ENCODE assay signal across 8 cellular contexts in the genomic region with DNA sequence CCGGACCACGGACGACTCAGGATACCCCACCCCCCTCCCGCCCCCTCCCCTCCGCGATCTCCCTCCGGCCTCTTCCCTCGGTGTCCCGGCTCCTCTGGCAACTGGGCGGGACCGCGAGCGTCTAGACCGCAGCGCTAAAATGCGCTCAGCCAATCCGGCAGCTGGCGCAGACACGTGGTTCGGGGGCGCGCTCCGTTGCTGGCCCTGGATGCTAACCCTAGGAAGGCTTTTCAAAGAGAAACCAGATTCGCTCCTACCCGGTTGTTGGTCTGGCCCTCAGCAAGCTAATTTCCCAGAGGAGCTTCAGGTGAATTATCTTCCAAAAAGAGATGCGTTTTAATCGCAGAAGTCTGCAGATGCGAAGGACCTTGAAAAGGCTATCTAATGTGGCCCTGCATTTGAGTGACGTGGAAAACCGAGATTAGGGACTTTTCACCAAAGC. TPM values are rescaled to one million over a fixed set of nuclear protein-coding genes. Genes with fewer than 3 reads are reported as not detected.
DNase-seq lines count a peak whose midpoint lies in the region; ATAC-seq, FAIRE-seq and TF ChIP-seq lines count a peak whose summit lies in the region.

A gene with protein sequence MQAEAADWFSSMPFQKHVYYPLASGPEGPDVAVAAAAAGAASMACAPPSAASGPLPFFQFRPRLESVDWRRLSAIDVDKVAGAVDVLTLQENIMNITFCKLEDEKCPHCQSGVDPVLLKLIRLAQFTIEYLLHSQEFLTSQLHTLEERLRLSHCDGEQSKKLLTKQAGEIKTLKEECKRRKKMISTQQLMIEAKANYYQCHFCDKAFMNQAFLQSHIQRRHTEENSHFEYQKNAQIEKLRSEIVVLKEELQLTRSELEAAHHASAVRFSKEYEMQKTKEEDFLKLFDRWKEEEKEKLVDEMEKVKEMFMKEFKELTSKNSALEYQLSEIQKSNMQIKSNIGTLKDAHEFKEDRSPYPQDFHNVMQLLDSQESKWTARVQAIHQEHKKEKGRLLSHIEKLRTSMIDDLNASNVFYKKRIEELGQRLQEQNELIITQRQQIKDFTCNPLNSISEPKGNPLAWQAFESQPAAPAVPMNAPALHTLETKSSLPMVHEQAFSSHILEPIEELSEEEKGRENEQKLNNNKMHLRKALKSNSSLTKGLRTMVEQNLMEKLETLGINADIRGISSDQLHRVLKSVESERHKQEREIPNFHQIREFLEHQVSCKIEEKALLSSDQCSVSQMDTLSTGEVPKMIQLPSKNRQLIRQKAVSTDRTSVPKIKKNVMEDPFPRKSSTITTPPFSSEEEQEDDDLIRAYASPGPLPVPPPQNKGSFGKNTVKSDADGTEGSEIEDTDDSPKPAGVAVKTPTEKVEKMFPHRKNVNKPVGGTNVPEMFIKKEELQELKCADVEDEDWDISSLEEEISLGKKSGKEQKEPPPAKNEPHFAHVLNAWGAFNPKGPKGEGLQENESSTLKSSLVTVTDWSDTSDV (minus strand): TSS at position 96 of the 442 bp plus-strand sequence. CDS start 2,677 bp downstream, outside the sequence.

- intact Hi-C loops in pancreas (cut with DNase I) = no loop called here

- no peaks in the 10 kb centered on the region for H3K36me3 Mint-ChIP-seq in activated naive CD4-positive, alpha-beta T cell treated with anti-CD3 and anti-CD28 coated beads, Interleukin-2, amount 10 ng/mL, durations not matched to agents 7 days and 5 days

- H3K27me3 ChIP-seq in right atrium auricular region (no peaks in the 10 kb centered on the region), pancreas (no peaks in the 10 kb centered on the region)

- H3K4me1 Mint-ChIP-seq in activated naive CD4-positive, alpha-beta T cell treated with anti-CD3 and anti-CD28 coated beads, Interleukin-2, amount 10 ng/mL, durations not matched to agents 7 days and 5 days = peaks cover 12% of the 10 kb centered on the region

- H3K27me3 Mint-ChIP-seq in activated naive CD4-positive, alpha-beta T cell treated with anti-CD3 and anti-CD28 coated beads, Interleukin-2, amount 10 ng/mL, durations not matched to agents 7 days and 5 days = peaks cover 66% of the 10 kb centered on the region

- H3K36me3 ChIP-seq in right atrium auricular region (no peaks in the 10 kb centered on the region), pancreas (peaks cover 0 to under 1% (median 0%) of the 10 kb centered on the region in 3 donors)

- TF ChIP-seq CTCF in right atrium auricular region (IDR thresholded peaks at IDR 0.05) (no peak), pancreas (IDR thresholded peaks at IDR 0.05) (no peak)

- peaks cover 0 to 29% of the 10 kb centered on the region in 2 donors for H3K4me1 ChIP-seq in right atrium auricular region
- H3K4me1 ChIP-seq in pancreas = no peaks in the 10 kb centered on the region

- H3K4me3 Mint-ChIP-seq in activated naive CD4-positive, alpha-beta T cell treated with anti-CD3 and anti-CD28 coated beads, Interleukin-2, amount 10 ng/mL, durations not matched to agents 7 days and 5 days = peak within 1 kb of the TSS; percentile 66

- DNase-seq in activated naive CD4-positive, alpha-beta T cell treated with anti-CD3 and anti-CD28 coated beads, Interleukin-2, amount 10 ng/mL, durations not matched to agents 7 days and 5 days = peak; percentile 57
- DNase-seq in activated naive CD4-positive, alpha-beta T cell (lab: John Stamatoyannopoulos, UW) = no peak
- DNase-seq in NCI-H526 (lab: John Stamatoyannopoulos, UW) (peak; percentile 87 to 99), anterior cingulate cortex (lab: John Stamatoyannopoulos, UW) (peak in 56 of 58 donors; percentile 25 to 89 (median 72)), right atrium auricular region (ENCODE audit: low spot score) (peak; percentile 84), pancreas (peak; percentile 66 to 88 (median 78))

- H3K9me3 ChIP-seq in right atrium auricular region (no peaks in the 10 kb centered on the region), pancreas (no peaks in the 10 kb centered on the region)

- peak within 1 kb of the TSS; percentile 46 to 74 for H3K27ac ChIP-seq in right atrium auricular region
- peak within 1 kb of the TSS; percentile 26 to 78 (median 62) for H3K27ac ChIP-seq in pancreas

- H3K4me3 ChIP-seq in right atrium auricular region (peak within 1 kb of the TSS; percentile 49 to 60), pancreas (peak within 1 kb of the TSS; percentile 36 to 64 (median 55))

- FAIRE-seq in pancreas (lab: Jason Lieb, UNC) = no peak

- H3K9me3 Mint-ChIP-seq in activated naive CD4-positive, alpha-beta T cell treated with anti-CD3 and anti-CD28 coated beads, Interleukin-2, amount 10 ng/mL, durations not matched to agents 7 days and 5 days = no peaks in the 10 kb centered on the region

- CTCF ChIA-PET in activated naive CD4-positive, alpha-beta T cell treated with anti-CD3 and anti-CD28 coated beads, Interleukin-2, amount 10 ng/mL, durations not matched to agents 7 days and 5 days (lab: Charles Lee) = no interaction called here

- no peak within 1 kb of the TSS for H3K27ac Mint-ChIP-seq in activated naive CD4-positive, alpha-beta T cell treated with anti-CD3 and anti-CD28 coated beads, Interleukin-2, amount 10 ng/mL, durations not matched to agents 7 days and 5 days

- 1 to 5% methylated on average over 18 to 29 of the region's 30 CpGs for WGBS in pancreas, 2 donors

- ATAC-seq in HG02798 (IDR thresholded peaks at IDR 0.05; ENCODE audit: poor library complexity, unreplicated experiment) = peak; percentile 83
- ATAC-seq in pancreas = peak; percentile 78 to 89 (median 86)
- ATAC-seq in GM21825 (IDR thresholded peaks at IDR 0.05; ENCODE audit: unreplicated experiment) = no peak

RNA-seq across cellular contexts. Expression of the gene that starts here (rescaled TPM):
- total RNA-seq in right atrium auricular region (1 to 10 TPM; 3.9 to 4.9 TPM), pancreas (10 to 100 TPM; 14.5 to 23.5 (median 20.6) TPM)
- 10 to 100 TPM; 16.7 to 36.5 TPM for polyA plus RNA-seq in pancreas

Comparison
In these comparisons a context has a peak if more than half of its experiments do, and no peak if none do; other contexts are left out.
1. DNase-seq: peak in activated naive CD4-positive, alpha-beta T cell treated with anti-CD3 and anti-CD28 coated beads, Interleukin-2, amount 10 ng/mL, durations not matched to agents 7 days and 5 days (single experiment), NCI-H526 (2 of 2), anterior cingulate cortex (56 of 58), right atrium auricular region (single experiment) and pancreas (6 of 6); none in activated naive CD4-positive, alpha-beta T cell (0 of 4).